Comparison of ENCODE assay signal across 8 cellular contexts in the genomic region with DNA sequence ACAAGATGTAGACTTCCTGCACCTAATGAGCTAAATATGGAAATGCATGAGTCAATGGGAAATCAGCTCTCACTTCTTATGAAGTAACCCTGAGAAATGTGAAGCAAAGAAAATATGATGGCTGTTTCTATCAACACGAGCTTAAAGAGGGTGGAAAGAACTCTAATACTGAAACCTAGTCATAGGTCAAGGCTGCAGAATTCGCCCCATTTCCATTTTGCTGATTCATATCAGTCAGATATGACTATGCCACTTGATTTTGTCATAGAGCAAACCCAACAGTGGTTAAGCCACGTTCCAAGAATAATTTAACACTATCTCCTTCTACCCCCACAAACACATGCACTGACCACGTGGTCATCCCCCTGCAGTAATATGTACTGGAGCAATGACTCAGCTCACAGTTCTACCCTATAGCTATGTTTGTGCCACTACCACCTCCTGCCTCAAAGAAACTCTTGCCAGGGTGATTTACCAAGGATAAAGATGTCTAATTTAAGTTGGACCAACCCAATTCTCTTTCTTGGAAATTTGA.
DNase-seq lines count a peak whose midpoint lies in the region; ATAC-seq and TF ChIP-seq lines count a peak whose summit lies in the region.

No MANE protein-coding gene starts in this region.

- CTCF ChIA-PET in T-cell (lab: Charles Lee) = no interaction called here

- peak; percentile 84 for DNase-seq in GM12865 (ENCODE audit: low read depth)
- DNase-seq in activated T-helper 9 cell treated with anti-CD3 and anti-CD28 coated beads, Interleukin-2, amount 50 U/mL, for 16 hours (ENCODE audit: low read depth) = peak; percentile 0
- DNase-seq in pulmonary artery endothelial cell (ENCODE audit: low read depth, low spot score) = peak; percentile 85
- DNase-seq in globus pallidus (ENCODE audit: low spot score) = no peak
- no peak for DNase-seq in posterior vena cava (ENCODE audit: low spot score)
- DNase-seq in T-cell = no peak

- POLR2A ChIA-PET in T-cell (lab: Charles Lee) = no interaction called here

- H3K4me1 Mint-ChIP-seq in T-cell = no peaks in the 10 kb centered on the region

- H3K27me3 Mint-ChIP-seq in T-cell = no peaks in the 10 kb centered on the region

- H3K27ac Mint-ChIP-seq in T-cell = no peak overlapping the region

- no peak overlapping the region for H3K4me3 Mint-ChIP-seq in T-cell

- no peak for TF ChIP-seq CTCF in GM12865 (IDR thresholded peaks at IDR 0.05; ENCODE audit: insufficient read depth, low read depth, low read length, missing control alignments)

- H3K9me3 Mint-ChIP-seq in T-cell = peaks cover 0 to 12% (median 0%) of the 10 kb centered on the region in 3 donors

- ATAC-seq in GM21515 (IDR thresholded peaks at IDR 0.05; ENCODE audit: unreplicated experiment) = peak; percentile 95
- peak; percentile 96 for ATAC-seq in HG03575 (IDR thresholded peaks at IDR 0.05; ENCODE audit: extremely low read depth, insufficient number of reproducible peaks, low FRiP score, unreplicated experiment)
- no peak for ATAC-seq in T-cell (replicated peaks in 1 of 4)

- intact Hi-C loops in posterior vena cava (cut with DNase I) = no loop called here

- H3K4me3 ChIP-seq in GM12865 (ENCODE audit: low read depth, low read length) = no peak overlapping the region

- H3K36me3 Mint-ChIP-seq in T-cell = no peaks in the 10 kb centered on the region

Comparison
In these comparisons a context has a peak if more than half of its experiments do, and no peak if none do; other contexts are left out.
1. DNase-seq: peak in GM12865 (single experiment), activated T-helper 9 cell treated with anti-CD3 and anti-CD28 coated beads, Interleukin-2, amount 50 U/mL, for 16 hours (single experiment) and pulmonary artery endothelial cell (single experiment); none in globus pallidus (single experiment), posterior vena cava (single experiment) and T-cell (0 of 34).
2. ATAC-seq: peak in GM21515 (single experiment) and HG03575 (single experiment); none in T-cell (0 of 4).